In genomic region chr5:159943331-159943730, GRCh38 we compare ENCODE assay signal across 28 cellular contexts. TPM values are rescaled to one million over a fixed set of nuclear protein-coding genes. Genes with fewer than 3 reads are reported as not detected.
"Had no signal": no experiment of that assay in that cellular context is flagged by ENCODE, and none has a peak within 500 bp of the region (broad histone marks: within the 10 kb centered on the region; RNA-seq: fewer than 3 reads in every experiment).

No MANE protein-coding gene starts in this region.

- ATAC-seq: activated CD8-positive, alpha-beta memory T cell treated with anti-CD3 and anti-CD28 coated beads, Interleukin-2, amount 10 ng/mL, durations not matched to agents 7 days and 5 days; body of pancreas; T-helper 17 cell had no signal

- H3K27ac ChIP-seq: ascending aorta, body of pancreas, Peyer's patch, RWPE1, SJCRH30 had no signal

- H3K4me3 Mint-ChIP-seq: activated B cell treated with CpG ODN at 0.5 μM for 24 hours; activated CD4-positive, alpha-beta T cell treated with anti-CD3 and anti-CD28 coated beads, Interleukin-2, amount 10 ng/mL, durations not matched to agents 24 days and 14 days; activated CD8-positive, alpha-beta memory T cell treated with anti-CD3 and anti-CD28 coated beads, Interleukin-2, amount 10 ng/mL, durations not matched to agents 7 days and 5 days; activated naive CD4-positive, alpha-beta T cell treated with anti-CD3 and anti-CD28 coated beads, Interleukin-2, amount 50 U/mL, for 24 hours; activated T-cell treated with anti-CD3 and anti-CD28 coated beads, Interleukin-2, amount 50 U/mL, for 24 hours; activated T-helper 1 cell treated with anti-CD3 and anti-CD28 coated beads, Interleukin-12 subunit alpha, Interleukin-12 subunit beta, Interleukin-2, Interleukin-4 antibody, amounts not matched to agents 30 ng/mL and 10 ng/mL and 1 ng/mL, durations not matched to agents 14 hours and 24 hours and 36 hours; T-helper 17 cell had no signal

- H3K9me3 Mint-ChIP-seq: activated B cell treated with CpG ODN at 0.5 μM for 24 hours; activated CD4-positive, alpha-beta T cell treated with anti-CD3 and anti-CD28 coated beads, Interleukin-2, amount 10 ng/mL, durations not matched to agents 24 days and 14 days; activated naive CD4-positive, alpha-beta T cell treated with anti-CD3 and anti-CD28 coated beads, Interleukin-2, amount 50 U/mL, for 24 hours; activated T-cell treated with anti-CD3 and anti-CD28 coated beads, Interleukin-2, amount 50 U/mL, for 24 hours; activated T-helper 1 cell treated with anti-CD3 and anti-CD28 coated beads, Interleukin-12 subunit alpha, Interleukin-12 subunit beta, Interleukin-2, Interleukin-4 antibody, amounts not matched to agents 30 ng/mL and 10 ng/mL and 1 ng/mL, durations not matched to agents 14 hours and 24 hours and 36 hours had no signal

- H3K4me3 ChIP-seq: ascending aorta, body of pancreas, Peyer's patch, SJCRH30 had no signal

- H3K36me3 ChIP-seq: Peyer's patch, SJCRH30 had no signal

- H3K4me1 ChIP-seq: ascending aorta, body of pancreas, Peyer's patch had no signal

- H3K4me1 Mint-ChIP-seq: activated B cell treated with CpG ODN at 0.5 μM for 24 hours; activated naive CD4-positive, alpha-beta T cell treated with anti-CD3 and anti-CD28 coated beads, Interleukin-2, amount 50 U/mL, for 24 hours had no signal

- H3K9me3 ChIP-seq: ascending aorta, body of pancreas, Peyer's patch, SJCRH30 had no signal

- DNase-seq: activated B cell treated with CpG ODN at 0.5 μM for 24 hours; activated CD4-positive, alpha-beta T cell treated with anti-CD3 and anti-CD28 coated beads for 1 hour; activated CD4-positive, alpha-beta T cell treated with anti-CD3 and anti-CD28 coated beads, Interleukin-2, amount 10 ng/mL, durations not matched to agents 24 days and 14 days; activated CD4-positive, alpha-beta T cell treated with anti-CD3 and anti-CD28 coated beads, Interleukin-2, amount 50 U/mL, for 48 hours; activated CD8-positive, alpha-beta memory T cell treated with anti-CD3 and anti-CD28 coated beads, Interleukin-2, amount 10 ng/mL, durations not matched to agents 7 days and 5 days; activated effector memory CD4-positive, alpha-beta T cell treated with Interleukin-2 at 50 U/mL for 16 hours; activated naive CD4-positive, alpha-beta T cell; activated T-cell treated with anti-CD3 and anti-CD28 coated beads, Interleukin-2, amount 50 U/mL, for 24 hours; body of pancreas; central memory CD4-positive, alpha-beta T cell; KG1; NCI-H1092; NCI-H2029; NCI-H2107; NCI-H2171 treated with DMSO at 0.1 percent for 48 hours; NCI-H226; NCI-H526; NCI-H774; Peyer's patch; Right ventricle myocardium superior; SJCRH30; T-helper 17 cell; T-helper 9 cell had no signal

- FAIRE-seq: bronchial epithelial cell had no signal

- H3K36me3 Mint-ChIP-seq: activated CD8-positive, alpha-beta memory T cell treated with anti-CD3 and anti-CD28 coated beads, Interleukin-2, amount 10 ng/mL, durations not matched to agents 7 days and 5 days; activated naive CD4-positive, alpha-beta T cell treated with anti-CD3 and anti-CD28 coated beads, Interleukin-2, amount 50 U/mL, for 24 hours had no signal

- H3K27me3 ChIP-seq: ascending aorta, body of pancreas, Peyer's patch had no signal

- H3K27ac Mint-ChIP-seq: activated B cell treated with CpG ODN at 0.5 μM for 24 hours; activated CD4-positive, alpha-beta T cell treated with anti-CD3 and anti-CD28 coated beads, Interleukin-2, amount 10 ng/mL, durations not matched to agents 24 days and 14 days; activated CD8-positive, alpha-beta memory T cell treated with anti-CD3 and anti-CD28 coated beads, Interleukin-2, amount 10 ng/mL, durations not matched to agents 7 days and 5 days; activated naive CD4-positive, alpha-beta T cell treated with anti-CD3 and anti-CD28 coated beads, Interleukin-2, amount 50 U/mL, for 24 hours; activated T-cell treated with anti-CD3 and anti-CD28 coated beads, Interleukin-2, amount 50 U/mL, for 24 hours; activated T-helper 1 cell treated with anti-CD3 and anti-CD28 coated beads, Interleukin-12 subunit alpha, Interleukin-12 subunit beta, Interleukin-2, Interleukin-4 antibody, amounts not matched to agents 30 ng/mL and 10 ng/mL and 1 ng/mL, durations not matched to agents 14 hours and 24 hours and 36 hours; T-helper 17 cell had no signal

RNA-seq across cellular contexts. Expression of gene ADRA1B, which starts 27.0 kb away (rescaled TPM):
- total RNA-seq: activated CD4-positive, alpha-beta T cell treated with anti-CD3 and anti-CD28 coated beads, Interleukin-2, amount 10 ng/mL, durations not matched to agents 24 days and 14 days; activated T-helper 1 cell treated with anti-CD3 and anti-CD28 coated beads, Interleukin-12 subunit alpha, Interleukin-12 subunit beta, Interleukin-2, Interleukin-4 antibody, amounts not matched to agents 30 ng/mL and 10 ng/mL and 1 ng/mL, durations not matched to agents 14 hours and 24 hours and 36 hours; SJCRH30; T-helper 17 cell had no signal
